ENCODE assay signal across 1 cellular context in the genomic region with DNA sequence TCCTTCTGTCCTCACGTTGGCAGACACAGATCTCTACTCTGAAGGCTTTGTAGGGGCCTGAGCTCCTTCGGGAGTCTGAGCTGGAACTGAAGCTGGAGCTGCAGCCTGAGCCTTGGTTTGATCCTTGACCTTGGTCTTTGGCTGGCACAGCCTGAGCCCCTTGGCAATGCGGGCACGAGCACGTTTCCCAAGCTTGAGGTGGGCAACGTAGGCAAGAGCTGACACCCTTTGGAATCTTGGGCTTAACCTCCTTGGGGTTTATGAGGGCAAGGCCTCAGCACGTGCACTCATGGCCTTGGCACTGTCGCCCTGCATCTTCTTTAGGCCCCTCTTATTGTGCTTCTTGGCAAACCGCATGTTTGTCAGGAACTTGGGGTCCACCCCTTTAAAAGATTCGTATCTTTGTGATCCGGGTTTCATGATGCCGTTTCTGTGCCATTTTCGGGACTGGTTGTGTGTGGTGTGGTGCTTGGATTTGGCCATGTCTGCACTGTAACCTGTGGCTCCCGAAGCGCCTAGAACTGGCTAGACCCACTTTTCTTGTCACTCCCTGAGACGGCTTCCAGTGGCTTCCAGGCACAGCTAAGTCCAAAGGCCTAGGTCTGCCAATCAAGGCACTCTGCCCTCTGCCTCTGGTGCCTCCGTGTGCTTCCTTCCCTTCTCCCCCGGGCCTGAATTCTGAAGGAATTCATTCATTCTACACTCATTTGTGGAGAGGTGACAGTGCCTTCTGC.
TF ChIP-seq lines count a peak whose summit lies in the region.

No MANE protein-coding gene starts in this region.

TF ChIP-seq in K562, 482 proteins besides CTCF, POLR2A, EP300 and RAD21 (continues in another document):
- TF ChIP-seq, protein P1, sequence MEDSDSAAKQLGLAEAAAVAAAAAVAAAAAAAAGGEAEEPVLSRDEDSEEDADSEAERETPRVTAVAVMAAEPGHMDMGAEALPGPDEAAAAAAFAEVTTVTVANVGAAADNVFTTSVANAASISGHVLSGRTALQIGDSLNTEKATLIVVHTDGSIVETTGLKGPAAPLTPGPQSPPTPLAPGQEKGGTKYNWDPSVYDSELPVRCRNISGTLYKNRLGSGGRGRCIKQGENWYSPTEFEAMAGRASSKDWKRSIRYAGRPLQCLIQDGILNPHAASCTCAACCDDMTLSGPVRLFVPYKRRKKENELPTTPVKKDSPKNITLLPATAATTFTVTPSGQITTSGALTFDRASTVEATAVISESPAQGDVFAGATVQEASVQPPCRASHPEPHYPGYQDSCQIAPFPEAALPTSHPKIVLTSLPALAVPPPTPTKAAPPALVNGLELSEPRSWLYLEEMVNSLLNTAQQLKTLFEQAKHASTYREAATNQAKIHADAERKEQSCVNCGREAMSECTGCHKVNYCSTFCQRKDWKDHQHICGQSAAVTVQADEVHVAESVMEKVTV (CRISPR knock-in tag; IDR thresholded peaks at IDR 0.05) = no peak
- TF ChIP-seq ZBTB8A (IDR thresholded peaks at IDR 0.05; ENCODE audit: partially characterized antibody) (no peak), PML (IDR thresholded peaks at IDR 0.05; ENCODE audit: low read length) (no peak), ZBED1 (IDR thresholded peaks at IDR 0.05) (peak; percentile 54; the same call in 1 of the 2 replicates), HMGN3 (IDR thresholded peaks at IDR 0.05; ENCODE audit: borderline replicate concordance, extremely low read depth, insufficient read length, low read depth, low read length) (no peak), EWSR1 (IDR thresholded peaks at IDR 0.05; ENCODE audit: borderline replicate concordance, low read depth, partially characterized antibody) (no peak), ZKSCAN8 (CRISPR knock-in tag; IDR thresholded peaks at IDR 0.05) (no peak), SRF (CRISPR knock-in tag; IDR thresholded peaks at IDR 0.05) (no peak), ZNF584 (CRISPR knock-in tag; IDR thresholded peaks at IDR 0.05; ENCODE audit: low read depth) (peak; percentile 67; the same call in 1 of the 2 replicates), HDAC3 (IDR thresholded peaks at IDR 0.05; ENCODE audit: borderline replicate concordance, partially characterized antibody) (no peak), ASH1L (IDR thresholded peaks at IDR 0.05; ENCODE audit: borderline replicate concordance, low read depth, partially characterized antibody) (no peak), KAT7 (CRISPR knock-in tag; IDR thresholded peaks at IDR 0.05; ENCODE audit: borderline replicate concordance) (peak; percentile 47; the same call in 1 of the 2 replicates), HNRNPH1 (optimal IDR thresholded peaks at IDR 0.05; ENCODE audit: low read depth, low read length) (no peak), ZNF24 (IDR thresholded peaks at IDR 0.05) (0 out of 2 replicates have a peak, but pooled peaks have one; percentile 13), LEF1 (IDR thresholded peaks at IDR 0.05) (no peak), ZFX (CRISPR knock-in tag; IDR thresholded peaks at IDR 0.05) (peak; percentile 46; the same call in 1 of the 2 replicates), MBD2 (IDR thresholded peaks at IDR 0.05; ENCODE audit: borderline replicate concordance, low read depth) (no peak), ZNF143 (CRISPR knock-in tag; IDR thresholded peaks at IDR 0.05) (peak; percentile 15; the same call in 1 of the 2 replicates), RBFOX2 (IDR thresholded peaks at IDR 0.05; ENCODE audit: low read depth, low read length) (peak; percentile 61), NR2C1 (IDR thresholded peaks at IDR 0.05) (no peak), NR2C1 (tag; IDR thresholded peaks at IDR 0.05) (0 out of 2 replicates have a peak, but pooled peaks have one; percentile 10), MYBL2 (IDR thresholded peaks at IDR 0.05; ENCODE audit: low read depth) (no peak), MYBL2 (CRISPR knock-in tag; IDR thresholded peaks at IDR 0.05; ENCODE audit: borderline replicate concordance) (no peak), EZH2 (IDR thresholded peaks at IDR 0.05; ENCODE audit: borderline replicate concordance, low read depth, low read length) (no peak), ZNF444 (CRISPR knock-in tag; IDR thresholded peaks at IDR 0.05) (peak; percentile 24; the same call in 1 of the 2 replicates), RBM39 (optimal IDR thresholded peaks at IDR 0.05; ENCODE audit: low read depth, low read length) (no peak), HNRNPK (IDR thresholded peaks at IDR 0.05; ENCODE audit: low read depth, low read length, poor library complexity, severe bottlenecking) (no peak)
- TF ChIP-seq, protein P2, sequence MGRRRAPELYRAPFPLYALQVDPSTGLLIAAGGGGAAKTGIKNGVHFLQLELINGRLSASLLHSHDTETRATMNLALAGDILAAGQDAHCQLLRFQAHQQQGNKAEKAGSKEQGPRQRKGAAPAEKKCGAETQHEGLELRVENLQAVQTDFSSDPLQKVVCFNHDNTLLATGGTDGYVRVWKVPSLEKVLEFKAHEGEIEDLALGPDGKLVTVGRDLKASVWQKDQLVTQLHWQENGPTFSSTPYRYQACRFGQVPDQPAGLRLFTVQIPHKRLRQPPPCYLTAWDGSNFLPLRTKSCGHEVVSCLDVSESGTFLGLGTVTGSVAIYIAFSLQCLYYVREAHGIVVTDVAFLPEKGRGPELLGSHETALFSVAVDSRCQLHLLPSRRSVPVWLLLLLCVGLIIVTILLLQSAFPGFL (CRISPR knock-in tag; IDR thresholded peaks at IDR 0.05) = no peak
- TF ChIP-seq, protein P3, sequence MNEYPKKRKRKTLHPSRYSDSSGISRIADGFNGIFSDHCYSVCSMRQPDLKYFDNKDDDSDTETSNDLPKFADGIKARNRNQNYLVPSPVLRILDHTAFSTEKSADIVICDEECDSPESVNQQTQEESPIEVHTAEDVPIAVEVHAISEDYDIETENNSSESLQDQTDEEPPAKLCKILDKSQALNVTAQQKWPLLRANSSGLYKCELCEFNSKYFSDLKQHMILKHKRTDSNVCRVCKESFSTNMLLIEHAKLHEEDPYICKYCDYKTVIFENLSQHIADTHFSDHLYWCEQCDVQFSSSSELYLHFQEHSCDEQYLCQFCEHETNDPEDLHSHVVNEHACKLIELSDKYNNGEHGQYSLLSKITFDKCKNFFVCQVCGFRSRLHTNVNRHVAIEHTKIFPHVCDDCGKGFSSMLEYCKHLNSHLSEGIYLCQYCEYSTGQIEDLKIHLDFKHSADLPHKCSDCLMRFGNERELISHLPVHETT (CRISPR knock-in tag; conservative IDR thresholded peaks at IDR 0.05 in 1 of 2, IDR thresholded peaks at IDR 0.05 in 1 of 2) = 0 out of 4 replicates have a peak, but pooled peaks of 1 of the 2 experiments have one; percentile 3
- TF ChIP-seq, protein P4, sequence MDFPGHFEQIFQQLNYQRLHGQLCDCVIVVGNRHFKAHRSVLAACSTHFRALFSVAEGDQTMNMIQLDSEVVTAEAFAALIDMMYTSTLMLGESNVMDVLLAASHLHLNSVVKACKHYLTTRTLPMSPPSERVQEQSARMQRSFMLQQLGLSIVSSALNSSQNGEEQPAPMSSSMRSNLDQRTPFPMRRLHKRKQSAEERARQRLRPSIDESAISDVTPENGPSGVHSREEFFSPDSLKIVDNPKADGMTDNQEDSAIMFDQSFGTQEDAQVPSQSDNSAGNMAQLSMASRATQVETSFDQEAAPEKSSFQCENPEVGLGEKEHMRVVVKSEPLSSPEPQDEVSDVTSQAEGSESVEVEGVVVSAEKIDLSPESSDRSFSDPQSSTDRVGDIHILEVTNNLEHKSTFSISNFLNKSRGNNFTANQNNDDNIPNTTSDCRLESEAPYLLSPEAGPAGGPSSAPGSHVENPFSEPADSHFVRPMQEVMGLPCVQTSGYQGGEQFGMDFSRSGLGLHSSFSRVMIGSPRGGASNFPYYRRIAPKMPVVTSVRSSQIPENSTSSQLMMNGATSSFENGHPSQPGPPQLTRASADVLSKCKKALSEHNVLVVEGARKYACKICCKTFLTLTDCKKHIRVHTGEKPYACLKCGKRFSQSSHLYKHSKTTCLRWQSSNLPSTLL (IDR thresholded peaks at IDR 0.05) = no peak
- TF ChIP-seq, protein P5, sequence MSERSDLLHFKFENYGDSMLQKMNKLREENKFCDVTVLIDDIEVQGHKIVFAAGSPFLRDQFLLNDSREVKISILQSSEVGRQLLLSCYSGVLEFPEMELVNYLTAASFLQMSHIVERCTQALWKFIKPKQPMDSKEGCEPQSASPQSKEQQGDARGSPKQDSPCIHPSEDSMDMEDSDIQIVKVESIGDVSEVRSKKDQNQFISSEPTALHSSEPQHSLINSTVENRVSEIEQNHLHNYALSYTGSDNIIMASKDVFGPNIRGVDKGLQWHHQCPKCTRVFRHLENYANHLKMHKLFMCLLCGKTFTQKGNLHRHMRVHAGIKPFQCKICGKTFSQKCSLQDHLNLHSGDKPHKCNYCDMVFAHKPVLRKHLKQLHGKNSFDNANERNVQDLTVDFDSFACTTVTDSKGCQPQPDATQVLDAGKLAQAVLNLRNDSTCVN (CRISPR knock-in tag; IDR thresholded peaks at IDR 0.05) = no peak
- TF ChIP-seq, protein P6, sequence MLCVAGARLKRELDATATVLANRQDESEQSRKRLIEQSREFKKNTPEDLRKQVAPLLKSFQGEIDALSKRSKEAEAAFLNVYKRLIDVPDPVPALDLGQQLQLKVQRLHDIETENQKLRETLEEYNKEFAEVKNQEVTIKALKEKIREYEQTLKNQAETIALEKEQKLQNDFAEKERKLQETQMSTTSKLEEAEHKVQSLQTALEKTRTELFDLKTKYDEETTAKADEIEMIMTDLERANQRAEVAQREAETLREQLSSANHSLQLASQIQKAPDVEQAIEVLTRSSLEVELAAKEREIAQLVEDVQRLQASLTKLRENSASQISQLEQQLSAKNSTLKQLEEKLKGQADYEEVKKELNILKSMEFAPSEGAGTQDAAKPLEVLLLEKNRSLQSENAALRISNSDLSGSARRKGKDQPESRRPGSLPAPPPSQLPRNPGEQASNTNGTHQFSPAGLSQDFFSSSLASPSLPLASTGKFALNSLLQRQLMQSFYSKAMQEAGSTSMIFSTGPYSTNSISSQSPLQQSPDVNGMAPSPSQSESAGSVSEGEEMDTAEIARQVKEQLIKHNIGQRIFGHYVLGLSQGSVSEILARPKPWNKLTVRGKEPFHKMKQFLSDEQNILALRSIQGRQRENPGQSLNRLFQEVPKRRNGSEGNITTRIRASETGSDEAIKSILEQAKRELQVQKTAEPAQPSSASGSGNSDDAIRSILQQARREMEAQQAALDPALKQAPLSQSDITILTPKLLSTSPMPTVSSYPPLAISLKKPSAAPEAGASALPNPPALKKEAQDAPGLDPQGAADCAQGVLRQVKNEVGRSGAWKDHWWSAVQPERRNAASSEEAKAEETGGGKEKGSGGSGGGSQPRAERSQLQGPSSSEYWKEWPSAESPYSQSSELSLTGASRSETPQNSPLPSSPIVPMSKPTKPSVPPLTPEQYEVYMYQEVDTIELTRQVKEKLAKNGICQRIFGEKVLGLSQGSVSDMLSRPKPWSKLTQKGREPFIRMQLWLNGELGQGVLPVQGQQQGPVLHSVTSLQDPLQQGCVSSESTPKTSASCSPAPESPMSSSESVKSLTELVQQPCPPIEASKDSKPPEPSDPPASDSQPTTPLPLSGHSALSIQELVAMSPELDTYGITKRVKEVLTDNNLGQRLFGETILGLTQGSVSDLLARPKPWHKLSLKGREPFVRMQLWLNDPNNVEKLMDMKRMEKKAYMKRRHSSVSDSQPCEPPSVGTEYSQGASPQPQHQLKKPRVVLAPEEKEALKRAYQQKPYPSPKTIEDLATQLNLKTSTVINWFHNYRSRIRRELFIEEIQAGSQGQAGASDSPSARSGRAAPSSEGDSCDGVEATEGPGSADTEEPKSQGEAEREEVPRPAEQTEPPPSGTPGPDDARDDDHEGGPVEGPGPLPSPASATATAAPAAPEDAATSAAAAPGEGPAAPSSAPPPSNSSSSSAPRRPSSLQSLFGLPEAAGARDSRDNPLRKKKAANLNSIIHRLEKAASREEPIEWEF (CRISPR knock-in tag; IDR thresholded peaks at IDR 0.05) = no peak
- TF ChIP-seq, protein P7, sequence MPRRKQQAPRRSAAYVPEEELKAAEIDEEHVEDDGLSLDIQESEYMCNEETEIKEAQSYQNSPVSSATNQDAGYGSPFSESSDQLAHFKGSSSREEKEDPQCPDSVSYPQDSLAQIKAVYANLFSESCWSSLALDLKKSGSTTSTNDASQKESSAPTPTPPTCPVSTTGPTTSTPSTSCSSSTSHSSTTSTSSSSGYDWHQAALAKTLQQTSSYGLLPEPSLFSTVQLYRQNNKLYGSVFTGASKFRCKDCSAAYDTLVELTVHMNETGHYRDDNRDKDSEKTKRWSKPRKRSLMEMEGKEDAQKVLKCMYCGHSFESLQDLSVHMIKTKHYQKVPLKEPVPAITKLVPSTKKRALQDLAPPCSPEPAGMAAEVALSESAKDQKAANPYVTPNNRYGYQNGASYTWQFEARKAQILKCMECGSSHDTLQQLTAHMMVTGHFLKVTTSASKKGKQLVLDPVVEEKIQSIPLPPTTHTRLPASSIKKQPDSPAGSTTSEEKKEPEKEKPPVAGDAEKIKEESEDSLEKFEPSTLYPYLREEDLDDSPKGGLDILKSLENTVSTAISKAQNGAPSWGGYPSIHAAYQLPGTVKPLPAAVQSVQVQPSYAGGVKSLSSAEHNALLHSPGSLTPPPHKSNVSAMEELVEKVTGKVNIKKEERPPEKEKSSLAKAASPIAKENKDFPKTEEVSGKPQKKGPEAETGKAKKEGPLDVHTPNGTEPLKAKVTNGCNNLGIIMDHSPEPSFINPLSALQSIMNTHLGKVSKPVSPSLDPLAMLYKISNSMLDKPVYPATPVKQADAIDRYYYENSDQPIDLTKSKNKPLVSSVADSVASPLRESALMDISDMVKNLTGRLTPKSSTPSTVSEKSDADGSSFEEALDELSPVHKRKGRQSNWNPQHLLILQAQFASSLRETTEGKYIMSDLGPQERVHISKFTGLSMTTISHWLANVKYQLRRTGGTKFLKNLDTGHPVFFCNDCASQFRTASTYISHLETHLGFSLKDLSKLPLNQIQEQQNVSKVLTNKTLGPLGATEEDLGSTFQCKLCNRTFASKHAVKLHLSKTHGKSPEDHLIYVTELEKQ (CRISPR knock-in tag; IDR thresholded peaks at IDR 0.05) = no peak
- TF ChIP-seq, protein P8, sequence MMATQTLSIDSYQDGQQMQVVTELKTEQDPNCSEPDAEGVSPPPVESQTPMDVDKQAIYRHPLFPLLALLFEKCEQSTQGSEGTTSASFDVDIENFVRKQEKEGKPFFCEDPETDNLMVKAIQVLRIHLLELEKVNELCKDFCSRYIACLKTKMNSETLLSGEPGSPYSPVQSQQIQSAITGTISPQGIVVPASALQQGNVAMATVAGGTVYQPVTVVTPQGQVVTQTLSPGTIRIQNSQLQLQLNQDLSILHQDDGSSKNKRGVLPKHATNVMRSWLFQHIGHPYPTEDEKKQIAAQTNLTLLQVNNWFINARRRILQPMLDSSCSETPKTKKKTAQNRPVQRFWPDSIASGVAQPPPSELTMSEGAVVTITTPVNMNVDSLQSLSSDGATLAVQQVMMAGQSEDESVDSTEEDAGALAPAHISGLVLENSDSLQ (IDR thresholded peaks at IDR 0.05) = peak; percentile 42
- TF ChIP-seq, protein P9, sequence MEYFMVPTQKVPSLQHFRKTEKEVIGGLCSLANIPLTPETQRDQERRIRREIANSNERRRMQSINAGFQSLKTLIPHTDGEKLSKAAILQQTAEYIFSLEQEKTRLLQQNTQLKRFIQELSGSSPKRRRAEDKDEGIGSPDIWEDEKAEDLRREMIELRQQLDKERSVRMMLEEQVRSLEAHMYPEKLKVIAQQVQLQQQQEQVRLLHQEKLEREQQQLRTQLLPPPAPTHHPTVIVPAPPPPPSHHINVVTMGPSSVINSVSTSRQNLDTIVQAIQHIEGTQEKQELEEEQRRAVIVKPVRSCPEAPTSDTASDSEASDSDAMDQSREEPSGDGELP (CRISPR knock-in tag; IDR thresholded peaks at IDR 0.05; ENCODE audit: borderline replicate concordance) = peak; percentile 40; the same call in 1 of the 2 replicates
- TF ChIP-seq, protein P10, sequence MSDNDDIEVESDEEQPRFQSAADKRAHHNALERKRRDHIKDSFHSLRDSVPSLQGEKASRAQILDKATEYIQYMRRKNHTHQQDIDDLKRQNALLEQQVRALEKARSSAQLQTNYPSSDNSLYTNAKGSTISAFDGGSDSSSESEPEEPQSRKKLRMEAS (CRISPR knock-in tag; IDR thresholded peaks at IDR 0.05) = peak; percentile 60
